Comparison of ENCODE assay signal across 39 cellular contexts in the genomic region with DNA sequence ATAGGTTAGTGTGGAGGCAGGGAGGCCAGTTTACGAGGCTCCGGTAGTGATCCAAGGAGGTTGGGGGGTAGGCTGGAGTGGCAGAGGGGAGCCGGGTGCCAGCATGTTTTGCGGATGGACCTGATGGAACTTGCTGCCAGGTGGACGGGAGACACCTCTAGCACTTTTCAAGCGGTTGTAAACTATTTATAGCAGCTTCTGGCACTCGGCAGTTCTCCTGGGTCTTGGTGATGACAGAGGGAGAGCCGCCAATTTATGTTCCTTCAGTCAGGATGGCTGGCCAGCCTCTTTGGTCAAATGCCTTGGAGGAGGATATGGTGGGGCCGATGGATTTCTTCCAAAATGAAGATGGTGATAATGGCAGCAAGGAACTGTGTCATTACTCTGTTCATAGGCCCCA. TPM values are rescaled to one million over a fixed set of nuclear protein-coding genes. Genes with fewer than 3 reads are reported as not detected.
"Had no signal": no experiment of that assay in that cellular context is flagged by ENCODE, and none has a peak within 500 bp of the region (broad histone marks: within the 10 kb centered on the region; RNA-seq: fewer than 3 reads in every experiment).

No MANE protein-coding gene starts in this region.

- H3K27ac ChIP-seq: adrenal gland, ascending aorta, breast epithelium, cardiac muscle cell, colonic mucosa, epithelial cell of prostate, esophagus squamous epithelium, gastroesophageal sphincter, heart right ventricle, WERI-Rb-1 had no signal

- H3K9me3 ChIP-seq: adrenal gland, ascending aorta, breast epithelium, colonic mucosa, esophagus squamous epithelium, gastroesophageal sphincter, heart right ventricle had no signal

- H3K9me3 Mint-ChIP-seq: activated B cell treated with CpG ODN at 0.5 μM for 24 hours; activated CD4-positive, alpha-beta memory T cell treated with anti-CD3 and anti-CD28 coated beads for 36 hours; activated CD4-positive, alpha-beta T cell treated with anti-CD3 and anti-CD28 coated beads, Interleukin-2, amount 10 ng/mL, durations not matched to agents 24 days and 14 days; activated naive CD4-positive, alpha-beta T cell treated with anti-CD3 and anti-CD28 coated beads for 36 hours; activated naive CD4-positive, alpha-beta T cell treated with anti-CD3 and anti-CD28 coated beads, Interleukin-2, amount 50 U/mL, for 24 hours; activated naive CD8-positive, alpha-beta T cell treated with anti-CD3 and anti-CD28 coated beads for 36 hours; activated naive CD8-positive, alpha-beta T cell treated with anti-CD3 and anti-CD28 coated beads, Interleukin-2, amount 50 U/mL, for 24 hours; activated T-helper 1 cell treated with anti-CD3 and anti-CD28 coated beads, Interleukin-12 subunit alpha, Interleukin-12 subunit beta, Interleukin-2, Interleukin-4 antibody, amounts not matched to agents 30 ng/mL and 10 ng/mL and 1 ng/mL, durations not matched to agents 14 hours and 24 hours and 36 hours; activated T-helper 2 cell treated with anti-CD3 and anti-CD28 coated beads, Interferon-gamma antibody, Interleukin-2, Interleukin-4, amounts not matched to agents 10 μg/mL and 5 μg/mL and 100 μg/mL, durations not matched to agents 14 hours and 24 hours and 36 hours; central memory CD8-positive, alpha-beta T cell; T-helper 2 cell treated with Interferon-gamma antibody and Interleukin-4, amounts not matched to agents 5 μg/mL and 100 μg/mL, for 36 hours had no signal

- H3K4me3 Mint-ChIP-seq: activated B cell treated with CpG ODN at 0.5 μM for 24 hours; activated CD4-positive, alpha-beta memory T cell treated with anti-CD3 and anti-CD28 coated beads for 36 hours; activated CD4-positive, alpha-beta T cell treated with anti-CD3 and anti-CD28 coated beads, Interleukin-2, amount 10 ng/mL, durations not matched to agents 24 days and 14 days; activated CD8-positive, alpha-beta memory T cell treated with anti-CD3 and anti-CD28 coated beads, Interleukin-2, amount 10 ng/mL, durations not matched to agents 7 days and 5 days; activated CD8-positive, alpha-beta T cell treated with anti-CD3 and anti-CD28 coated beads, Interleukin-2, amount 10 ng/mL, durations not matched to agents 7 days and 5 days; activated naive CD4-positive, alpha-beta T cell treated with anti-CD3 and anti-CD28 coated beads for 36 hours; activated naive CD4-positive, alpha-beta T cell treated with anti-CD3 and anti-CD28 coated beads, Interleukin-2, amount 50 U/mL, for 24 hours; activated naive CD8-positive, alpha-beta T cell treated with anti-CD3 and anti-CD28 coated beads for 36 hours; activated naive CD8-positive, alpha-beta T cell treated with anti-CD3 and anti-CD28 coated beads, Interleukin-2, amount 50 U/mL, for 24 hours; activated T-helper 1 cell treated with anti-CD3 and anti-CD28 coated beads, Interleukin-12 subunit alpha, Interleukin-12 subunit beta, Interleukin-2, Interleukin-4 antibody, amounts not matched to agents 30 ng/mL and 10 ng/mL and 1 ng/mL, durations not matched to agents 14 hours and 24 hours and 36 hours; brain; central memory CD8-positive, alpha-beta T cell; T-helper 17 cell; T-helper 2 cell treated with Interferon-gamma antibody and Interleukin-4, amounts not matched to agents 5 μg/mL and 100 μg/mL, for 36 hours had no signal

- H3K36me3 ChIP-seq: adrenal gland, ascending aorta, breast epithelium, cardiac muscle cell, colonic mucosa, esophagus squamous epithelium, gastroesophageal sphincter, heart right ventricle, WERI-Rb-1 had no signal

- H3K4me3 ChIP-seq: adrenal gland, ascending aorta, breast epithelium, cardiac muscle cell, colonic mucosa, esophagus squamous epithelium, gastroesophageal sphincter, heart right ventricle had no signal

- H3K27me3 Mint-ChIP-seq: activated B cell treated with CpG ODN at 0.5 μM for 24 hours; activated CD8-positive, alpha-beta memory T cell treated with anti-CD3 and anti-CD28 coated beads, Interleukin-2, amount 10 ng/mL, durations not matched to agents 7 days and 5 days; activated naive CD8-positive, alpha-beta T cell treated with anti-CD3 and anti-CD28 coated beads for 36 hours; activated naive CD8-positive, alpha-beta T cell treated with anti-CD3 and anti-CD28 coated beads, Interleukin-2, amount 50 U/mL, for 24 hours had no signal

- H3K4me1 ChIP-seq: adrenal gland, ascending aorta, breast epithelium, colonic mucosa, gastroesophageal sphincter, heart right ventricle had no signal

- DNase-seq: activated B cell treated with CpG ODN at 0.5 μM for 24 hours; activated CD4-positive, alpha-beta memory T cell treated with anti-CD3 and anti-CD28 coated beads for 36 hours; activated CD4-positive, alpha-beta T cell treated with anti-CD3 and anti-CD28 coated beads, Interleukin-2, amount 10 ng/mL, durations not matched to agents 24 days and 14 days; activated CD8-positive, alpha-beta memory T cell treated with anti-CD3 and anti-CD28 coated beads, Interleukin-2, amount 10 ng/mL, durations not matched to agents 7 days and 5 days; activated CD8-positive, alpha-beta memory T cell treated with anti-CD3 and anti-CD28 coated beads, Interleukin-2, amount 50 U/mL, for 4 hours; activated CD8-positive, alpha-beta T cell treated with anti-CD3 and anti-CD28 coated beads, Interleukin-2, amount 10 ng/mL, durations not matched to agents 7 days and 5 days; activated effector memory CD4-positive, alpha-beta T cell treated with anti-CD3 and anti-CD28 coated beads, Interleukin-2, amount 50 U/mL, for 16 hours; activated naive CD4-positive, alpha-beta T cell treated with anti-CD3 and anti-CD28 coated beads for 36 hours; activated naive CD8-positive, alpha-beta T cell treated with anti-CD3 and anti-CD28 coated beads for 36 hours; activated naive CD8-positive, alpha-beta T cell treated with anti-CD3 and anti-CD28 coated beads, Interleukin-2, amount 50 U/mL, for 24 hours; activated T-cell treated with anti-CD3 and anti-CD28 coated beads, Interleukin-2, amount 50 U/mL, for 1 hour; activated T-cell treated with anti-CD3 and anti-CD28 coated beads, Interleukin-2, amount 50 U/mL, for 48 hours; adrenal gland; amygdala; colonic mucosa; effector CD8-positive, alpha-beta T cell; esophagus squamous epithelium; foreskin melanocyte; heart right ventricle; T-helper 1 cell; T-helper 17 cell; T1000; WERI-Rb-1 had no signal

- H3K4me1 Mint-ChIP-seq: activated B cell treated with CpG ODN at 0.5 μM for 24 hours; activated CD4-positive, alpha-beta T cell treated with anti-CD3 and anti-CD28 coated beads, Interleukin-2, amount 10 ng/mL, durations not matched to agents 24 days and 14 days; activated CD8-positive, alpha-beta memory T cell treated with anti-CD3 and anti-CD28 coated beads, Interleukin-2, amount 10 ng/mL, durations not matched to agents 7 days and 5 days; activated naive CD4-positive, alpha-beta T cell treated with anti-CD3 and anti-CD28 coated beads, Interleukin-2, amount 50 U/mL, for 24 hours; activated naive CD8-positive, alpha-beta T cell treated with anti-CD3 and anti-CD28 coated beads for 36 hours; activated naive CD8-positive, alpha-beta T cell treated with anti-CD3 and anti-CD28 coated beads, Interleukin-2, amount 50 U/mL, for 24 hours; brain; central memory CD8-positive, alpha-beta T cell; T-helper 17 cell had no signal

- H3K27me3 ChIP-seq: adrenal gland, ascending aorta, breast epithelium, cardiac muscle cell, colonic mucosa, esophagus squamous epithelium had no signal

- ATAC-seq: activated CD4-positive, CD25-positive, alpha-beta regulatory T cell treated with anti-CD3 and anti-CD28 coated beads, Interleukin-2, amount 50 U/mL, for 24 hours; activated CD8-positive, alpha-beta memory T cell treated with anti-CD3 and anti-CD28 coated beads, Interleukin-2, amount 10 ng/mL, durations not matched to agents 7 days and 5 days; activated CD8-positive, alpha-beta T cell treated with anti-CD3 and anti-CD28 coated beads, Interleukin-2, amount 10 ng/mL, durations not matched to agents 7 days and 5 days; activated naive CD8-positive, alpha-beta T cell treated with anti-CD3 and anti-CD28 coated beads, Interleukin-2, amount 50 U/mL, for 24 hours; gastroesophageal sphincter; T-helper 17 cell had no signal

- H3K27ac Mint-ChIP-seq: activated B cell treated with CpG ODN at 0.5 μM for 24 hours; activated CD4-positive, alpha-beta memory T cell treated with anti-CD3 and anti-CD28 coated beads for 36 hours; activated CD4-positive, alpha-beta T cell treated with anti-CD3 and anti-CD28 coated beads, Interleukin-2, amount 10 ng/mL, durations not matched to agents 24 days and 14 days; activated CD8-positive, alpha-beta memory T cell treated with anti-CD3 and anti-CD28 coated beads, Interleukin-2, amount 10 ng/mL, durations not matched to agents 7 days and 5 days; activated CD8-positive, alpha-beta T cell treated with anti-CD3 and anti-CD28 coated beads, Interleukin-2, amount 10 ng/mL, durations not matched to agents 7 days and 5 days; activated naive CD4-positive, alpha-beta T cell treated with anti-CD3 and anti-CD28 coated beads for 36 hours; activated naive CD4-positive, alpha-beta T cell treated with anti-CD3 and anti-CD28 coated beads, Interleukin-2, amount 50 U/mL, for 24 hours; activated naive CD8-positive, alpha-beta T cell treated with anti-CD3 and anti-CD28 coated beads for 36 hours; activated naive CD8-positive, alpha-beta T cell treated with anti-CD3 and anti-CD28 coated beads, Interleukin-2, amount 50 U/mL, for 24 hours; activated T-helper 1 cell treated with anti-CD3 and anti-CD28 coated beads, Interleukin-12 subunit alpha, Interleukin-12 subunit beta, Interleukin-2, Interleukin-4 antibody, amounts not matched to agents 30 ng/mL and 10 ng/mL and 1 ng/mL, durations not matched to agents 14 hours and 24 hours and 36 hours; activated T-helper 2 cell treated with anti-CD3 and anti-CD28 coated beads, Interferon-gamma antibody, Interleukin-2, Interleukin-4, amounts not matched to agents 10 μg/mL and 5 μg/mL and 100 μg/mL, durations not matched to agents 14 hours and 24 hours and 36 hours; brain; T-helper 17 cell; T-helper 2 cell treated with Interferon-gamma antibody and Interleukin-4, amounts not matched to agents 5 μg/mL and 100 μg/mL, for 36 hours had no signal

- H3K36me3 Mint-ChIP-seq: activated CD4-positive, alpha-beta memory T cell treated with anti-CD3 and anti-CD28 coated beads for 36 hours; activated CD8-positive, alpha-beta memory T cell treated with anti-CD3 and anti-CD28 coated beads, Interleukin-2, amount 10 ng/mL, durations not matched to agents 7 days and 5 days; activated naive CD4-positive, alpha-beta T cell treated with anti-CD3 and anti-CD28 coated beads, Interleukin-2, amount 50 U/mL, for 24 hours; activated naive CD8-positive, alpha-beta T cell treated with anti-CD3 and anti-CD28 coated beads for 36 hours; brain had no signal

RNA-seq across cellular contexts. Expression of a gene that starts 28.8 kb away (rescaled TPM):
- total RNA-seq: activated B cell treated with CpG ODN at 0.5 μM for 24 hours; activated CD4-positive, alpha-beta memory T cell treated with anti-CD3 and anti-CD28 coated beads for 36 hours; activated CD4-positive, alpha-beta T cell treated with anti-CD3 and anti-CD28 coated beads, Interleukin-2, amount 10 ng/mL, durations not matched to agents 24 days and 14 days; activated CD8-positive, alpha-beta memory T cell treated with anti-CD3 and anti-CD28 coated beads for 36 hours; activated CD8-positive, alpha-beta memory T cell treated with anti-CD3 and anti-CD28 coated beads, Interleukin-2, amount 10 ng/mL, durations not matched to agents 7 days and 5 days; activated CD8-positive, alpha-beta T cell treated with anti-CD3 and anti-CD28 coated beads, Interleukin-2, amount 10 ng/mL, durations not matched to agents 7 days and 5 days; activated naive CD4-positive, alpha-beta T cell treated with anti-CD3 and anti-CD28 coated beads for 36 hours; activated naive CD8-positive, alpha-beta T cell treated with anti-CD3 and anti-CD28 coated beads for 36 hours; activated T-helper 1 cell treated with anti-CD3 and anti-CD28 coated beads, Interleukin-12 subunit alpha, Interleukin-12 subunit beta, Interleukin-2, Interleukin-4 antibody, amounts not matched to agents 30 ng/mL and 10 ng/mL and 1 ng/mL, durations not matched to agents 14 hours and 24 hours and 36 hours; activated T-helper 2 cell treated with anti-CD3 and anti-CD28 coated beads, Interferon-gamma antibody, Interleukin-2, Interleukin-4, amounts not matched to agents 10 μg/mL and 5 μg/mL and 100 μg/mL, durations not matched to agents 14 hours and 24 hours and 36 hours; dermis microvascular lymphatic vessel endothelial cell; endothelial cell of umbilical vein; fibroblast of lung; T-helper 17 cell had no signal
- polyA plus RNA-seq: cardiac muscle cell had no signal
